22 cellular contexts compared by ENCODE assay signal in genomic region chr14:95349241-95349640, GRCh38.
"Had no signal": no experiment of that assay in that cellular context is flagged by ENCODE, and none has a peak within 500 bp of the region (broad histone marks: within the 10 kb centered on the region; RNA-seq: fewer than 3 reads in every experiment).

No MANE protein-coding gene starts in this region.

- H3K36me3 ChIP-seq: SJSA1 had no signal

- H3K4me3 ChIP-seq: K562, SJSA1, SK-N-MC had no signal

- H3K9me3 ChIP-seq: SJSA1 had no signal

- FAIRE-seq: K562, RCC 7860 had no signal

- DNase-seq: Kasumi-1, MM.1S, NCI-H1092 treated with DMSO at 0.1 percent for 48 hours, NCI-H1436, NCI-H187, NCI-H2029, NCI-H2081 treated with DMSO at 0.1 percent for 48 hours, NCI-H2171, NCI-H226, NCI-H446, NCI-H510A, NCI-H524 treated with DMSO at 0.1 percent for 48 hours, NCI-H69, NCI-H774, Right ventricle myocardium superior, RPMI8226, SIG-M5 had no signal

- H3K27me3 ChIP-seq: SJSA1 had no signal

- H3K4me2 ChIP-seq: KMS-11 had no signal

- ATAC-seq: K562 had no signal

- H3K4me1 ChIP-seq: SJSA1 had no signal

- H3K9ac ChIP-seq: KMS-11 had no signal

- H3K27ac ChIP-seq: KMS-11, SJSA1, SK-N-MC had no signal
